ENCODE assay signal across 15 cellular contexts in genomic region chr10:77888356-77888703, GRCh38. TPM values are rescaled to one million over a fixed set of nuclear protein-coding genes. Genes with fewer than 3 reads are reported as not detected.
DNase-seq lines count a peak whose midpoint lies in the region; ATAC-seq and TF ChIP-seq lines count a peak whose summit lies in the region.
"Had no signal": no experiment of that assay in that cellular context is flagged by ENCODE, and none has a peak within 500 bp of the region (broad histone marks: within the 10 kb centered on the region; RNA-seq: fewer than 3 reads in every experiment).

No MANE protein-coding gene starts in this region.

- H3K4me1 ChIP-seq in GM23338 (ENCODE audit: insufficient read depth), result peaks cover 48% of the 10 kb centered on the region
- peaks cover 73% of the 10 kb centered on the region for H3K4me1 ChIP-seq in body of pancreas
- peaks cover 15% of the 10 kb centered on the region for H3K4me1 ChIP-seq in skeletal muscle satellite cell (ENCODE audit: control insufficient read depth, insufficient read depth, low read length)
- H3K4me1 ChIP-seq in CD8-positive, alpha-beta memory T cell (ENCODE audit: insufficient read depth, low read length), result no peaks in the 10 kb centered on the region

- H3K79me2 ChIP-seq in GM23338 (replicated peaks; ENCODE audit: insufficient read depth), result peaks cover 85% of the 10 kb centered on the region

- POLR2A ChIA-PET in CD8-positive, alpha-beta memory T cell (lab: Charles Lee), result no interaction called here

- no peak overlapping the region for H3K9ac ChIP-seq in skeletal muscle satellite cell (ENCODE audit: low read depth, low read length)

- H3K27ac ChIP-seq in GM23338 (ENCODE audit: low read depth) (peak overlapping the region; percentile 89), body of pancreas (peak overlapping the region; percentile 63 to 86 (median 84)), layer of hippocampus (ENCODE audit: low read depth, low read length) (peak overlapping the region; percentile 84)
- no peak overlapping the region for H3K27ac ChIP-seq in CD8-positive, alpha-beta memory T cell (ENCODE audit: low read depth, low read length)

- H3K4me1 Mint-ChIP-seq in GM23338, result peaks cover 84% of the 10 kb centered on the region
- no peaks in the 10 kb centered on the region for H3K4me1 Mint-ChIP-seq in CD8-positive, alpha-beta memory T cell

- H3K9me3 Mint-ChIP-seq in GM23338, result no peaks in the 10 kb centered on the region
- no peaks in the 10 kb centered on the region for H3K9me3 Mint-ChIP-seq in CD8-positive, alpha-beta memory T cell
- H3K9me3 Mint-ChIP-seq: activated T-helper 1 cell treated with anti-CD3 and anti-CD28 coated beads, Interleukin-12 subunit alpha, Interleukin-12 subunit beta, Interleukin-2, Interleukin-4 antibody, amounts not matched to agents 30 ng/mL and 10 ng/mL and 1 ng/mL, durations not matched to agents 14 hours and 24 hours and 36 hours; CD8-positive, alpha-beta T cell had no signal

- intact Hi-C loops in body of pancreas (cut with DNase I), result no loop called here

- WGBS in body of pancreas, 2 donors, result 62 to 66% methylated on average over 7 of the region's 7 CpGs

- H3K9me2 ChIP-seq in GM23338 (ENCODE audit: insufficient read depth), result no peaks in the 10 kb centered on the region

- H3F3A ChIP-seq in GM23338 (replicated peaks; ENCODE audit: low read depth), result 0 out of 2 replicates have a peak, but pooled peaks cover 9% of the 10 kb centered on the region

- no peaks in the 10 kb centered on the region; the same call in 2 of the 3 replicates for H3K36me3 Mint-ChIP-seq in GM23338 (ENCODE audit: low read depth)
- H3K36me3 Mint-ChIP-seq in CD8-positive, alpha-beta memory T cell, result peaks cover 0 to 2% (median 0%) of the 10 kb centered on the region in 3 donors
- H3K36me3 Mint-ChIP-seq: CD8-positive, alpha-beta T cell had no signal

- peak overlapping the region; percentile 72 for H3K4me2 ChIP-seq in GM23338
- peak overlapping the region; percentile 65 for H3K4me2 ChIP-seq in skeletal muscle satellite cell (ENCODE audit: low read length)

- peak overlapping the region; percentile 53 for H3K4me3 Mint-ChIP-seq in GM23338
- H3K4me3 Mint-ChIP-seq in CD8-positive, alpha-beta memory T cell, result no peak overlapping the region
- H3K4me3 Mint-ChIP-seq: activated T-helper 1 cell treated with anti-CD3 and anti-CD28 coated beads, Interleukin-12 subunit alpha, Interleukin-12 subunit beta, Interleukin-2, Interleukin-4 antibody, amounts not matched to agents 30 ng/mL and 10 ng/mL and 1 ng/mL, durations not matched to agents 14 hours and 24 hours and 36 hours; CD8-positive, alpha-beta T cell had no signal

- H3K27me3 Mint-ChIP-seq in GM23338 (ENCODE audit: insufficient read depth, low read depth, poor library complexity), result peaks cover 14% of the 10 kb centered on the region
- H3K27me3 Mint-ChIP-seq in CD8-positive, alpha-beta memory T cell, result peaks cover 0 to 2% of the 10 kb centered on the region in 2 donors

- TF ChIP-seq CTCF in GM23338 (conservative IDR thresholded peaks at IDR 0.05; ENCODE audit: low read depth in 2 of 2) (no peak), body of pancreas (IDR thresholded peaks at IDR 0.05) (no peak)

- ATAC-seq in GM23338, result no peak
- ATAC-seq in body of pancreas, result no peak
- ATAC-seq: CD8-positive, alpha-beta T cell; GM12878 had no signal

- DNase-seq in GM23338 (ENCODE audit: low spot score), result no peak
- no peak for DNase-seq in body of pancreas
- no peak for DNase-seq in NOMO-1 (lab: John Stamatoyannopoulos, UW; ENCODE audit: unreplicated experiment in 2 of 2)
- DNase-seq in erythroblast (lab: John Stamatoyannopoulos, UW), result no peak
- no peak for DNase-seq in CD8-positive, alpha-beta memory T cell
- DNase-seq in NCI-H1930 (lab: John Stamatoyannopoulos, UW), result no peak
- DNase-seq: CD8-positive, alpha-beta T cell; islet precursor cell; NCI-H82; stimulated activated CD4-positive, alpha-beta T cell treated with anti-CD3 and anti-CD28 coated beads, Interleukin-12 subunit alpha, Interleukin-12 subunit beta, amount 100 ng/mL, for 4 hours; stimulated activated naive CD4-positive, alpha-beta T cell treated with Interleukin-2 at 50 U/mL for 16 hours had no signal

- no peak overlapping the region for H2AFZ ChIP-seq in GM23338

- H4K20me1 ChIP-seq in GM23338 (replicated peaks; ENCODE audit: insufficient read depth), result no peaks in the 10 kb centered on the region; the same call in 1 of the 2 replicates

- H3K27me3 ChIP-seq in GM23338 (ENCODE audit: insufficient read depth), result no peaks in the 10 kb centered on the region
- no peaks in the 10 kb centered on the region for H3K27me3 ChIP-seq in body of pancreas
- no peaks in the 10 kb centered on the region for H3K27me3 ChIP-seq in layer of hippocampus (ENCODE audit: control insufficient read depth, insufficient read depth, low read length)
- H3K27me3 ChIP-seq in skeletal muscle satellite cell (ENCODE audit: control insufficient read depth, insufficient read depth, low read length), result no peaks in the 10 kb centered on the region
- H3K27me3 ChIP-seq in CD8-positive, alpha-beta memory T cell (ENCODE audit: insufficient read depth, low read length, poor library complexity, severe bottlenecking), result no peaks in the 10 kb centered on the region

- CTCF ChIA-PET in CD8-positive, alpha-beta memory T cell (lab: Charles Lee), result no interaction called here

- TF ChIP-seq POLR2A in body of pancreas (IDR thresholded peaks at IDR 0.05) (no peak), erythroblast (IDR thresholded peaks at IDR 0.05; ENCODE audit: low read length) (no peak)

- no peaks in the 10 kb centered on the region for H3K9me3 ChIP-seq in body of pancreas
- H3K9me3 ChIP-seq in skeletal muscle satellite cell (replicated peaks; ENCODE audit: low read length), result no peaks in the 10 kb centered on the region
- H3K9me3 ChIP-seq in CD8-positive, alpha-beta memory T cell (ENCODE audit: low read length), result no peaks in the 10 kb centered on the region

- H3K4me3 ChIP-seq in GM23338 (peak overlapping the region; percentile 34; the same call in 1 of the 2 replicates), body of pancreas (no peak overlapping the region), skeletal muscle satellite cell (ENCODE audit: low read length) (no peak overlapping the region)
- H3K4me3 ChIP-seq in CD8-positive, alpha-beta memory T cell (ENCODE audit: low read length), result no peak overlapping the region
- H3K4me3 ChIP-seq: GM12878 had no signal

- H3K27ac Mint-ChIP-seq in GM23338, result peak overlapping the region; percentile 94
- peak overlapping the region in 1 of 8 donors; percentile 38 for H3K27ac Mint-ChIP-seq in CD8-positive, alpha-beta memory T cell
- H3K27ac Mint-ChIP-seq: activated T-helper 1 cell treated with anti-CD3 and anti-CD28 coated beads, Interleukin-12 subunit alpha, Interleukin-12 subunit beta, Interleukin-2, Interleukin-4 antibody, amounts not matched to agents 30 ng/mL and 10 ng/mL and 1 ng/mL, durations not matched to agents 14 hours and 24 hours and 36 hours; CD8-positive, alpha-beta T cell had no signal

- H3K36me3 ChIP-seq in GM23338 (ENCODE audit: insufficient read depth), result no peaks in the 10 kb centered on the region
- no peaks in the 10 kb centered on the region for H3K36me3 ChIP-seq in body of pancreas (replicated peaks in 1 of 2; ENCODE audit: insufficient read depth in 1 of 2, low read depth in 2 of 2)
- no peaks in the 10 kb centered on the region for H3K36me3 ChIP-seq in skeletal muscle satellite cell (ENCODE audit: insufficient read depth, low read length)
- H3K36me3 ChIP-seq in CD8-positive, alpha-beta memory T cell (ENCODE audit: insufficient read depth, low read length), result no peaks in the 10 kb centered on the region

TF ChIP-seq in GM23338, 12 proteins besides CTCF, POLR2A, EP300 and RAD21 (continues in another document):
- TF ChIP-seq ZNF331 (CRISPR knock-in tag; IDR thresholded peaks at IDR 0.05; ENCODE audit: low read depth), result no peak
- TF ChIP-seq NANOG (IDR thresholded peaks at IDR 0.05; ENCODE audit: borderline replicate concordance), result no peak
- TF ChIP-seq REST (IDR thresholded peaks at IDR 0.05; ENCODE audit: unreplicated experiment), result no peak
- no peak for TF ChIP-seq CREB1 (CRISPR knock-in tag; IDR thresholded peaks at IDR 0.05; ENCODE audit: low read depth)
- TF ChIP-seq EZH2 (IDR thresholded peaks at IDR 0.05; ENCODE audit: low read depth, unreplicated experiment), result no peak
- TF ChIP-seq JUNB (IDR thresholded peaks at IDR 0.05; ENCODE audit: unreplicated experiment), result no peak

RNA-seq across cellular contexts. Expression of gene DLG5, which starts 38.2 kb away (rescaled TPM):
- 50.8 and 66.6 TPM in 2 replicates for total RNA-seq in GM23338 (2014; rRNA removed; shearing (Covaris generic))
- polyA plus RNA-seq in GM23338 (2016; fragmentation: Nextera tagmentation; extraction: Ambion mirVana), result 6.0 and 7.4 TPM in 2 replicates
- 10 to 100 TPM; 22.6 to 35.6 TPM for total RNA-seq in body of pancreas
- 17.5 and 19.5 TPM in 2 replicates for total RNA-seq in skeletal muscle satellite cell (2012; rRNA removed)
- total RNA-seq in CD8-positive, alpha-beta memory T cell, result 1 to 10 TPM; 1.7 to 2.1 TPM
- 1.1 TPM for polyA plus RNA-seq in CD8-positive, alpha-beta memory T cell

Comparison
In these comparisons a context has a peak if more than half of its experiments do, and no peak if none do; other contexts are left out.
1. RNA of gene DLG5, which starts 38.2 kb away (total RNA-seq): 50.8 to 66.6 TPM in GM23338 and 22.6 to 35.6 TPM in body of pancreas; 1.7 to 2.1 TPM in CD8-positive, alpha-beta memory T cell; every median in the first group is over 4 times any median in the second.